Comparison of ENCODE assay signal across 31 cellular contexts in genomic region chr9:794386-794785, GRCh38. TPM values are rescaled to one million over a fixed set of nuclear protein-coding genes. Genes with fewer than 3 reads are reported as not detected.
"Had no signal": no experiment of that assay in that cellular context is flagged by ENCODE, and none has a peak within 500 bp of the region (broad histone marks: within the 10 kb centered on the region; RNA-seq: fewer than 3 reads in every experiment).

No MANE protein-coding gene starts in this region.

- ATAC-seq: activated CD8-positive, alpha-beta T cell treated with anti-CD3 and anti-CD28 coated beads for 36 hours; activated T-cell treated with anti-CD3 and anti-CD28 coated beads, Interleukin-2, amount 50 U/mL, for 4 hours; activated T-helper 17 cell treated with anti-CD3 and anti-CD28 coated beads, Interleukin-2, amount 50 U/mL, for 72 hours; heart right ventricle; left lung; lower lobe of right lung; natural killer cell; stimulated activated memory B cell treated with anti-CD40 and anti-IgM and Interleukin-4, amounts not matched to agents 10 μg/mL and 1 μg/mL and 100 μg/mL, for 72 hours; stimulated activated naive CD8-positive, alpha-beta T cell treated with anti-CD3 and anti-CD28 coated beads, Interleukin-15, amount 100 ng/mL, for 72 hours had no signal

- H3K4me1 ChIP-seq: esophagus muscularis mucosa, heart right ventricle, left lung, lower lobe of right lung, right atrium auricular region, uterus had no signal

- H3K4me1 Mint-ChIP-seq: activated B cell treated with CpG ODN at 0.5 μM for 24 hours; activated T-helper 17 cell treated with anti-CD3 and anti-CD28 coated beads, Interleukin-2, amount 50 U/mL, for 72 hours; natural killer cell; stimulated activated memory B cell treated with anti-CD40 and anti-IgM and Interleukin-4, amounts not matched to agents 10 μg/mL and 1 μg/mL and 100 μg/mL, for 72 hours; stimulated activated naive CD8-positive, alpha-beta T cell treated with anti-CD3 and anti-CD28 coated beads, Interleukin-15, amount 100 ng/mL, for 72 hours had no signal

- H3K27ac ChIP-seq: esophagus muscularis mucosa, heart right ventricle, left lung, lower lobe of right lung, right atrium auricular region, uterus had no signal

- H3K9me3 ChIP-seq: esophagus muscularis mucosa, left lung, lower lobe of right lung, right atrium auricular region, uterus had no signal

- H3K36me3 ChIP-seq: esophagus muscularis mucosa, heart right ventricle, left lung, lower lobe of right lung, right atrium auricular region, uterus had no signal

- DNase-seq: activated B cell treated with CpG ODN at 0.5 μM for 24 hours; activated CD4-positive, alpha-beta T cell treated with anti-CD3 and anti-CD28 coated beads, Interleukin-2, amount 50 U/mL, for 1 hour; activated CD8-positive, alpha-beta T cell treated with anti-CD3 and anti-CD28 coated beads for 36 hours; activated gamma-delta T cell treated with Interleukin-2 at 50 U/mL for 16 hours; activated naive CD4-positive, alpha-beta T cell treated with anti-CD3 and anti-CD28 coated beads, Interleukin-2, amount 50 U/mL, for 16 hours; activated T-cell treated with anti-CD3 and anti-CD28 coated beads, Interleukin-2, amount 50 U/mL, for 4 hours; effector CD8-positive, alpha-beta T cell; foreskin melanocyte; heart right ventricle; kidney glomerular epithelial cell; left lung; lower lobe of right lung; mesendoderm; natural killer cell; stimulated activated CD4-positive, alpha-beta T cell treated with anti-CD3 and anti-CD28 coated beads, Interleukin-1b, Interleukin-23, amount 100 ng/mL, for 48 hours; stimulated activated CD4-positive, alpha-beta T cell treated with anti-CD3 and anti-CD28 coated beads, Interleukin-4, amount 100 ng/mL, for 4 hours; stimulated activated CD8-positive, alpha-beta memory T cell treated with anti-CD3 and anti-CD28 coated beads, Interleukin-4, amount 100 ng/mL, for 48 hours; stimulated activated naive CD8-positive, alpha-beta T cell treated with anti-CD3 and anti-CD28 coated beads, Interleukin-15, amount 100 ng/mL, for 72 hours; substantia nigra; T-helper 2 cell; uterus had no signal

- H3K27me3 Mint-ChIP-seq: activated CD8-positive, alpha-beta T cell treated with anti-CD3 and anti-CD28 coated beads for 36 hours; stimulated activated naive CD8-positive, alpha-beta T cell treated with anti-CD3 and anti-CD28 coated beads, Interleukin-15, amount 100 ng/mL, for 72 hours; type B pancreatic cell had no signal

- FAIRE-seq: colon had no signal

- H3K4me2 ChIP-seq: smooth muscle cell had no signal

- H3K4me3 ChIP-seq: esophagus muscularis mucosa, heart right ventricle, left lung, lower lobe of right lung, right atrium auricular region, smooth muscle cell, uterus had no signal

- H3K4me3 Mint-ChIP-seq: activated B cell treated with CpG ODN at 0.5 μM for 24 hours; activated CD8-positive, alpha-beta T cell treated with anti-CD3 and anti-CD28 coated beads for 36 hours; activated T-cell treated with anti-CD3 and anti-CD28 coated beads, Interleukin-2, amount 50 U/mL, for 4 hours; activated T-helper 17 cell treated with anti-CD3 and anti-CD28 coated beads, Interleukin-2, amount 50 U/mL, for 72 hours; natural killer cell; stimulated activated memory B cell treated with anti-CD40 and anti-IgM and Interleukin-4, amounts not matched to agents 10 μg/mL and 1 μg/mL and 100 μg/mL, for 72 hours; stimulated activated naive CD8-positive, alpha-beta T cell treated with anti-CD3 and anti-CD28 coated beads, Interleukin-15, amount 100 ng/mL, for 72 hours; type B pancreatic cell had no signal

- H3K27me3 ChIP-seq: esophagus muscularis mucosa, heart right ventricle, left lung, right atrium auricular region, uterus had no signal

- H3K36me3 Mint-ChIP-seq: natural killer cell; stimulated activated memory B cell treated with anti-CD40 and anti-IgM and Interleukin-4, amounts not matched to agents 10 μg/mL and 1 μg/mL and 100 μg/mL, for 72 hours had no signal

- H3K27ac Mint-ChIP-seq: activated B cell treated with CpG ODN at 0.5 μM for 24 hours; activated CD8-positive, alpha-beta T cell treated with anti-CD3 and anti-CD28 coated beads for 36 hours; activated T-helper 17 cell treated with anti-CD3 and anti-CD28 coated beads, Interleukin-2, amount 50 U/mL, for 72 hours; natural killer cell; stimulated activated memory B cell treated with anti-CD40 and anti-IgM and Interleukin-4, amounts not matched to agents 10 μg/mL and 1 μg/mL and 100 μg/mL, for 72 hours; stimulated activated naive CD8-positive, alpha-beta T cell treated with anti-CD3 and anti-CD28 coated beads, Interleukin-15, amount 100 ng/mL, for 72 hours; type B pancreatic cell had no signal

- H3K9me3 Mint-ChIP-seq: activated CD8-positive, alpha-beta T cell treated with anti-CD3 and anti-CD28 coated beads for 36 hours; activated T-cell treated with anti-CD3 and anti-CD28 coated beads, Interleukin-2, amount 50 U/mL, for 4 hours; activated T-helper 17 cell treated with anti-CD3 and anti-CD28 coated beads, Interleukin-2, amount 50 U/mL, for 72 hours; natural killer cell; stimulated activated naive CD8-positive, alpha-beta T cell treated with anti-CD3 and anti-CD28 coated beads, Interleukin-15, amount 100 ng/mL, for 72 hours; type B pancreatic cell had no signal

RNA-seq across cellular contexts. Expression of gene DMRT1, which starts 47.1 kb away (rescaled TPM):
- total RNA-seq: activated B cell treated with CpG ODN at 0.5 μM for 24 hours; activated CD8-positive, alpha-beta T cell treated with anti-CD3 and anti-CD28 coated beads for 36 hours; activated T-cell treated with anti-CD3 and anti-CD28 coated beads, Interleukin-2, amount 50 U/mL, for 4 hours; esophagus muscularis mucosa; glomerular endothelial cell; heart right ventricle; left lung; lower lobe of right lung; mononuclear cell; natural killer cell; omental fat pad; right atrium auricular region; uterus had no signal
- polyA plus RNA-seq: heart right ventricle, smooth muscle cell had no signal
